In genomic region chr20:5504061-5504739, GRCh38 we compare ENCODE assay signal across 8 cellular contexts.
DNase-seq lines count a peak whose midpoint lies in the region; TF ChIP-seq lines count a peak whose summit lies in the region.

No MANE protein-coding gene starts in this region.

- H3K27ac ChIP-seq in testis = peak overlapping the region; percentile 42 to 78

- no peak for TF ChIP-seq CTCF in GM12875 (IDR thresholded peaks at IDR 0.05; ENCODE audit: borderline replicate concordance, insufficient read depth, low read depth, low read length)
- no peak for TF ChIP-seq CTCF in choroid plexus epithelial cell (conservative IDR thresholded peaks at IDR 0.05; ENCODE audit: low read depth, low read length)
- no peak for TF ChIP-seq CTCF in lower leg skin (IDR thresholded peaks at IDR 0.05)
- TF ChIP-seq CTCF in testis (IDR thresholded peaks at IDR 0.05) = peak in 1 of 3 experiments; percentile 16

- 19 to 22% methylated on average over 18 to 34 of the region's 34 CpGs for WGBS in lower leg skin, 2 donors
- WGBS in testis, 2 donors = 8 to 9% methylated on average over 19 to 34 of the region's 34 CpGs

- TF ChIP-seq POLR2A in lower leg skin (IDR thresholded peaks at IDR 0.05) (no peak), testis (IDR thresholded peaks at IDR 0.05) (no peak)

- intact Hi-C loops in lower leg skin (cut with DNase I; ENCODE audit: low total_unique reads) = no loop called here
- intact Hi-C loops in testis (cut with DNase I; ENCODE audit: low total_unique reads) = no loop called here

- no peaks in the 10 kb centered on the region for H3K27me3 ChIP-seq in testis

- DNase-seq in MV-4-11 (lab: John Stamatoyannopoulos, UW) = peak; percentile 13
- DNase-seq in choroid plexus epithelial cell (ENCODE audit: low read depth) = peak; percentile 81
- DNase-seq in lower leg skin (ENCODE audit: low spot score in 2 of 2) = peak; percentile 18 to 86
- peak; percentile 77 for DNase-seq in testis
- no peak for DNase-seq in NCI-H748 treated with DMSO at 0.1 percent for 48 hours (lab: John Stamatoyannopoulos, UW)
- DNase-seq in SW 1271 (lab: John Stamatoyannopoulos, UW) = no peak
- DNase-seq in stimulated activated CD4-positive, alpha-beta T cell treated with anti-CD3 and anti-CD28 coated beads, Interleukin-12 subunit alpha, Interleukin-12 subunit beta, amount 100 ng/mL, for 4 hours = no peak

- no peaks in the 10 kb centered on the region for H3K4me1 ChIP-seq in testis

- H3K36me3 ChIP-seq in testis (ENCODE audit: low read depth, missing control alignments) = no peaks in the 10 kb centered on the region

- H3K4me3 ChIP-seq in GM12875 (ENCODE audit: low read depth, low read length) (peak overlapping the region; percentile 1), choroid plexus epithelial cell (ENCODE audit: low read depth, low read length) (peak overlapping the region; percentile 78), lower leg skin (ENCODE audit: low read depth, poor library complexity, severe bottlenecking) (peak overlapping the region; percentile 36), testis (peak overlapping the region; percentile 57 to 64)

- no peaks in the 10 kb centered on the region for H3K9me3 ChIP-seq in testis

Comparison
In these comparisons a context has a peak if more than half of its experiments do, and no peak if none do; other contexts are left out.
1. H3K4me3 ChIP-seq: peak in every context shown above with its lines; median percentile 78 in choroid plexus epithelial cell; 60 in testis; 36 in lower leg skin; 1 in GM12875.
2. DNase-seq: peak in MV-4-11 (single experiment), choroid plexus epithelial cell (single experiment), lower leg skin (2 of 2) and testis (single experiment); none in NCI-H748 treated with DMSO at 0.1 percent for 48 hours (single experiment), SW 1271 (0 of 2) and stimulated activated CD4-positive, alpha-beta T cell treated with anti-CD3 and anti-CD28 coated beads, Interleukin-12 subunit alpha, Interleukin-12 subunit beta, amount 100 ng/mL, for 4 hours (single experiment).